In the genomic region with DNA sequence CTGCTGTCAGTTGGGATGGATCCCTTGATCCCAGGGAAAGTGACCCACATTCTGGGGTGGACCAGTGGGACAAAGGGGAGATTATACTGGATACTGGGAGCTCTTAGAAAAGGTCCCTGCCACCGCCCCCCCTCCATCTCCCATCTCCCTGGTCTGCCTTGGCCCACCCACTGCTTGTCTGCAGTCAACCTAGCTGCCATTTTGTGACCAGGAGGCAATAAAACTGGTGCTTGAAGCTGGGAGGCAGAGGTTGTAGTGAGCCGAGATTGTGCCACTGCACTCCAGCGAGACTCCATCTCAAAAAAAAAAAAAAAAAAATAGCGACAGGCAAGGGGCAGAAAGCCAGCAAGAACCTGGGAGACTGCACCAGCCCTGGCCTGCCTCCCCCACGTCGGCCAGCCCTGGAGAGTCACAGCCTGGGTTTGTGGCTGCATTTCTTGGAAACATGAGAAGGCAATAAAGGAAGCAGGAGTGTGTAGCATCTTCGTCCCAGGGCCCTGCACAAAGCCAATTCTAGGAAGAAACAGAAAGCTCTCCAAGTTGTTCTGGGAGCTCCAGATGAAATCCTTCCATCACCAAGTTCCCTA, we compare ENCODE assay signal across 1 cellular context.
TF ChIP-seq lines count a peak whose summit lies in the region.

No MANE protein-coding gene starts in this region.

TF ChIP-seq in K562, 482 proteins besides CTCF, POLR2A, EP300 and RAD21 (continued from another document and continues in another):
- TF ChIP-seq, protein P1, sequence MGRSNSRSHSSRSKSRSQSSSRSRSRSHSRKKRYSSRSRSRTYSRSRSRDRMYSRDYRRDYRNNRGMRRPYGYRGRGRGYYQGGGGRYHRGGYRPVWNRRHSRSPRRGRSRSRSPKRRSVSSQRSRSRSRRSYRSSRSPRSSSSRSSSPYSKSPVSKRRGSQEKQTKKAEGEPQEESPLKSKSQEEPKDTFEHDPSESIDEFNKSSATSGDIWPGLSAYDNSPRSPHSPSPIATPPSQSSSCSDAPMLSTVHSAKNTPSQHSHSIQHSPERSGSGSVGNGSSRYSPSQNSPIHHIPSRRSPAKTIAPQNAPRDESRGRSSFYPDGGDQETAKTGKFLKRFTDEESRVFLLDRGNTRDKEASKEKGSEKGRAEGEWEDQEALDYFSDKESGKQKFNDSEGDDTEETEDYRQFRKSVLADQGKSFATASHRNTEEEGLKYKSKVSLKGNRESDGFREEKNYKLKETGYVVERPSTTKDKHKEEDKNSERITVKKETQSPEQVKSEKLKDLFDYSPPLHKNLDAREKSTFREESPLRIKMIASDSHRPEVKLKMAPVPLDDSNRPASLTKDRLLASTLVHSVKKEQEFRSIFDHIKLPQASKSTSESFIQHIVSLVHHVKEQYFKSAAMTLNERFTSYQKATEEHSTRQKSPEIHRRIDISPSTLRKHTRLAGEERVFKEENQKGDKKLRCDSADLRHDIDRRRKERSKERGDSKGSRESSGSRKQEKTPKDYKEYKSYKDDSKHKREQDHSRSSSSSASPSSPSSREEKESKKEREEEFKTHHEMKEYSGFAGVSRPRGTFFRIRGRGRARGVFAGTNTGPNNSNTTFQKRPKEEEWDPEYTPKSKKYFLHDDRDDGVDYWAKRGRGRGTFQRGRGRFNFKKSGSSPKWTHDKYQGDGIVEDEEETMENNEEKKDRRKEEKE (IDR thresholded peaks at IDR 0.05; ENCODE audit: borderline replicate concordance in 1 of 2, control insufficient read depth in 1 of 2, low read depth in 2 of 2, low read length in 1 of 2), result no peak
- no peak for TF ChIP-seq RFX7 (CRISPR knock-in tag; IDR thresholded peaks at IDR 0.05)
- no peak for TF ChIP-seq SIN3A (IDR thresholded peaks at IDR 0.05; ENCODE audit: borderline replicate concordance in 2 of 2, control insufficient read depth in 1 of 2, low read depth in 2 of 2, low read length in 2 of 2)
- TF ChIP-seq ZNF165 (CRISPR knock-in tag; IDR thresholded peaks at IDR 0.05; ENCODE audit: borderline replicate concordance), result no peak
- no peak for TF ChIP-seq ZNF707 (CRISPR knock-in tag; conservative IDR thresholded peaks at IDR 0.05)
- peak; percentile 64; the same call in 1 of the 2 replicates for TF ChIP-seq NCOR1 (IDR thresholded peaks at IDR 0.05)
- TF ChIP-seq CEBPB (tag; IDR thresholded peaks at IDR 0.05), result no peak
- TF ChIP-seq ESRRB (CRISPR knock-in tag; IDR thresholded peaks at IDR 0.05; ENCODE audit: borderline replicate concordance), result no peak
- TF ChIP-seq FIP1L1 (IDR thresholded peaks at IDR 0.05; ENCODE audit: low read depth, low read length, poor library complexity, severe bottlenecking), result no peak
- no peak for TF ChIP-seq KHSRP (IDR thresholded peaks at IDR 0.05)
- TF ChIP-seq ZNF431 (CRISPR knock-in tag; IDR thresholded peaks at IDR 0.05), result no peak
- TF ChIP-seq PPARD (CRISPR knock-in tag; IDR thresholded peaks at IDR 0.05), result no peak
- TF ChIP-seq POLR2AphosphoS2 (IDR thresholded peaks at IDR 0.05; ENCODE audit: low read length), result no peak
- TF ChIP-seq TBL1XR1 (IDR thresholded peaks at IDR 0.05; ENCODE audit: low read length in 2 of 2), result peak; percentile 33 to 89; a peak in 3 of 4 replicates
- no peak for TF ChIP-seq CHD1 (IDR thresholded peaks at IDR 0.05; ENCODE audit: low read length)
- no peak for TF ChIP-seq PRMT5 (CRISPR knock-in tag; IDR thresholded peaks at IDR 0.05)
- TF ChIP-seq, protein P2, sequence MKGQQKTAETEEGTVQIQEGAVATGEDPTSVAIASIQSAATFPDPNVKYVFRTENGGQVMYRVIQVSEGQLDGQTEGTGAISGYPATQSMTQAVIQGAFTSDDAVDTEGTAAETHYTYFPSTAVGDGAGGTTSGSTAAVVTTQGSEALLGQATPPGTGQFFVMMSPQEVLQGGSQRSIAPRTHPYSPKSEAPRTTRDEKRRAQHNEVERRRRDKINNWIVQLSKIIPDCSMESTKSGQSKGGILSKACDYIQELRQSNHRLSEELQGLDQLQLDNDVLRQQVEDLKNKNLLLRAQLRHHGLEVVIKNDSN (CRISPR knock-in tag; IDR thresholded peaks at IDR 0.05), result no peak
- TF ChIP-seq, protein P3, sequence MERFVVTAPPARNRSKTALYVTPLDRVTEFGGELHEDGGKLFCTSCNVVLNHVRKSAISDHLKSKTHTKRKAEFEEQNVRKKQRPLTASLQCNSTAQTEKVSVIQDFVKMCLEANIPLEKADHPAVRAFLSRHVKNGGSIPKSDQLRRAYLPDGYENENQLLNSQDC (CRISPR knock-in tag; IDR thresholded peaks at IDR 0.05), result no peak
- no peak for TF ChIP-seq CBX3 (IDR thresholded peaks at IDR 0.05; ENCODE audit: borderline replicate concordance in 1 of 2, low read length in 2 of 2)
- TF ChIP-seq, protein P4, sequence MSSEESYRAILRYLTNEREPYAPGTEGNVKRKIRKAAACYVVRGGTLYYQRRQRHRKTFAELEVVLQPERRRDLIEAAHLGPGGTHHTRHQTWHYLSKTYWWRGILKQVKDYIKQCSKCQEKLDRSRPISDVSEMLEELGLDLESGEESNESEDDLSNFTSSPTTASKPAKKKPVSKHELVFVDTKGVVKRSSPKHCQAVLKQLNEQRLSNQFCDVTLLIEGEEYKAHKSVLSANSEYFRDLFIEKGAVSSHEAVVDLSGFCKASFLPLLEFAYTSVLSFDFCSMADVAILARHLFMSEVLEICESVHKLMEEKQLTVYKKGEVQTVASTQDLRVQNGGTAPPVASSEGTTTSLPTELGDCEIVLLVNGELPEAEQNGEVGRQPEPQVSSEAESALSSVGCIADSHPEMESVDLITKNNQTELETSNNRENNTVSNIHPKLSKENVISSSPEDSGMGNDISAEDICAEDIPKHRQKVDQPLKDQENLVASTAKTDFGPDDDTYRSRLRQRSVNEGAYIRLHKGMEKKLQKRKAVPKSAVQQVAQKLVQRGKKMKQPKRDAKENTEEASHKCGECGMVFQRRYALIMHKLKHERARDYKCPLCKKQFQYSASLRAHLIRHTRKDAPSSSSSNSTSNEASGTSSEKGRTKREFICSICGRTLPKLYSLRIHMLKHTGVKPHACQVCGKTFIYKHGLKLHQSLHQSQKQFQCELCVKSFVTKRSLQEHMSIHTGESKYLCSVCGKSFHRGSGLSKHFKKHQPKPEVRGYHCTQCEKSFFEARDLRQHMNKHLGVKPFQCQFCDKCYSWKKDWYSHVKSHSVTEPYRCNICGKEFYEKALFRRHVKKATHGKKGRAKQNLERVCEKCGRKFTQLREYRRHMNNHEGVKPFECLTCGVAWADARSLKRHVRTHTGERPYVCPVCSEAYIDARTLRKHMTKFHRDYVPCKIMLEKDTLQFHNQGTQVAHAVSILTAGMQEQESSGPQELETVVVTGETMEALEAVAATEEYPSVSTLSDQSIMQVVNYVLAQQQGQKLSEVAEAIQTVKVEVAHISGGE (CRISPR knock-in tag; IDR thresholded peaks at IDR 0.05), result 0 out of 6 replicates have a peak, but pooled peaks of 1 of the 3 experiments have one; percentile 28
- TF ChIP-seq, protein P5, sequence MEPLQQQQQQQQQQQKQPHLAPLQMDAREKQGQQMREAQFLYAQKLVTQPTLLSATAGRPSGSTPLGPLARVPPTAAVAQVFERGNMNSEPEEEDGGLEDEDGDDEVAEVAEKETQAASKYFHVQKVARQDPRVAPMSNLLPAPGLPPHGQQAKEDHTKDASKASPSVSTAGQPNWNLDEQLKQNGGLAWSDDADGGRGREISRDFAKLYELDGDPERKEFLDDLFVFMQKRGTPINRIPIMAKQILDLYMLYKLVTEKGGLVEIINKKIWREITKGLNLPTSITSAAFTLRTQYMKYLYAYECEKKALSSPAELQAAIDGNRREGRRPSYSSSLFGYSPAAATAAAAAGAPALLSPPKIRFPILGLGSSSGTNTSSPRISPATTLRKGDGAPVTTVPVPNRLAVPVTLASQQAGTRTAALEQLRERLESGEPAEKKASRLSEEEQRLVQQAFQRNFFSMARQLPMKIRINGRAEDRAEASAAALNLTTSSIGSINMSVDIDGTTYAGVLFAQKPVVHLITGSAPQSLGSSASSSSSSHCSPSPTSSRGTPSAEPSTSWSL (CRISPR knock-in tag; IDR thresholded peaks at IDR 0.05; ENCODE audit: borderline replicate concordance), result no peak
- TF ChIP-seq ZNF217 (CRISPR knock-in tag; IDR thresholded peaks at IDR 0.05), result no peak
- TF ChIP-seq KDM1A (IDR thresholded peaks at IDR 0.05), result peak; percentile 28 to 65; a peak in 1 of 4 replicates
- no peak for TF ChIP-seq NONO (IDR thresholded peaks at IDR 0.05; ENCODE audit: low read depth in 2 of 2, low read length in 1 of 2)
- TF ChIP-seq MAFG (tag; conservative IDR thresholded peaks at IDR 0.05), result no peak
- TF ChIP-seq CCNT2 (IDR thresholded peaks at IDR 0.05; ENCODE audit: borderline replicate concordance, extremely low read depth, insufficient read length, low read depth, low read length), result no peak
- TF ChIP-seq, protein P6, sequence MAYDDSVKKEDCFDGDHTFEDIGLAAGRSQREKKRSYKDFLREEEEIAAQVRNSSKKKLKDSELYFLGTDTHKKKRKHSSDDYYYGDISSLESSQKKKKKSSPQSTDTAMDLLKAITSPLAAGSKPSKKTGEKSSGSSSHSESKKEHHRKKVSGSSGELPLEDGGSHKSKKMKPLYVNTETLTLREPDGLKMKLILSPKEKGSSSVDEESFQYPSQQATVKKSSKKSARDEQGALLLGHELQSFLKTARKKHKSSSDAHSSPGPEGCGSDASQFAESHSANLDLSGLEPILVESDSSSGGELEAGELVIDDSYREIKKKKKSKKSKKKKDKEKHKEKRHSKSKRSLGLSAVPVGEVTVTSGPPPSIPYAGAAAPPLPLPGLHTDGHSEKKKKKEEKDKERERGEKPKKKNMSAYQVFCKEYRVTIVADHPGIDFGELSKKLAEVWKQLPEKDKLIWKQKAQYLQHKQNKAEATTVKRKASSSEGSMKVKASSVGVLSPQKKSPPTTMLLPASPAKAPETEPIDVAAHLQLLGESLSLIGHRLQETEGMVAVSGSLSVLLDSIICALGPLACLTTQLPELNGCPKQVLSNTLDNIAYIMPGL (CRISPR knock-in tag; IDR thresholded peaks at IDR 0.05), result no peak
- TF ChIP-seq SNRNP70 (optimal IDR thresholded peaks at IDR 0.05; ENCODE audit: low read depth, low read length), result no peak
- no peak for TF ChIP-seq MIER1 (IDR thresholded peaks at IDR 0.05; ENCODE audit: low read depth)
- TF ChIP-seq, protein P7, sequence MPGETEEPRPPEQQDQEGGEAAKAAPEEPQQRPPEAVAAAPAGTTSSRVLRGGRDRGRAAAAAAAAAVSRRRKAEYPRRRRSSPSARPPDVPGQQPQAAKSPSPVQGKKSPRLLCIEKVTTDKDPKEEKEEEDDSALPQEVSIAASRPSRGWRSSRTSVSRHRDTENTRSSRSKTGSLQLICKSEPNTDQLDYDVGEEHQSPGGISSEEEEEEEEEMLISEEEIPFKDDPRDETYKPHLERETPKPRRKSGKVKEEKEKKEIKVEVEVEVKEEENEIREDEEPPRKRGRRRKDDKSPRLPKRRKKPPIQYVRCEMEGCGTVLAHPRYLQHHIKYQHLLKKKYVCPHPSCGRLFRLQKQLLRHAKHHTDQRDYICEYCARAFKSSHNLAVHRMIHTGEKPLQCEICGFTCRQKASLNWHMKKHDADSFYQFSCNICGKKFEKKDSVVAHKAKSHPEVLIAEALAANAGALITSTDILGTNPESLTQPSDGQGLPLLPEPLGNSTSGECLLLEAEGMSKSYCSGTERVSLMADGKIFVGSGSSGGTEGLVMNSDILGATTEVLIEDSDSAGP (CRISPR knock-in tag; IDR thresholded peaks at IDR 0.05), result no peak
- TF ChIP-seq, protein P8, sequence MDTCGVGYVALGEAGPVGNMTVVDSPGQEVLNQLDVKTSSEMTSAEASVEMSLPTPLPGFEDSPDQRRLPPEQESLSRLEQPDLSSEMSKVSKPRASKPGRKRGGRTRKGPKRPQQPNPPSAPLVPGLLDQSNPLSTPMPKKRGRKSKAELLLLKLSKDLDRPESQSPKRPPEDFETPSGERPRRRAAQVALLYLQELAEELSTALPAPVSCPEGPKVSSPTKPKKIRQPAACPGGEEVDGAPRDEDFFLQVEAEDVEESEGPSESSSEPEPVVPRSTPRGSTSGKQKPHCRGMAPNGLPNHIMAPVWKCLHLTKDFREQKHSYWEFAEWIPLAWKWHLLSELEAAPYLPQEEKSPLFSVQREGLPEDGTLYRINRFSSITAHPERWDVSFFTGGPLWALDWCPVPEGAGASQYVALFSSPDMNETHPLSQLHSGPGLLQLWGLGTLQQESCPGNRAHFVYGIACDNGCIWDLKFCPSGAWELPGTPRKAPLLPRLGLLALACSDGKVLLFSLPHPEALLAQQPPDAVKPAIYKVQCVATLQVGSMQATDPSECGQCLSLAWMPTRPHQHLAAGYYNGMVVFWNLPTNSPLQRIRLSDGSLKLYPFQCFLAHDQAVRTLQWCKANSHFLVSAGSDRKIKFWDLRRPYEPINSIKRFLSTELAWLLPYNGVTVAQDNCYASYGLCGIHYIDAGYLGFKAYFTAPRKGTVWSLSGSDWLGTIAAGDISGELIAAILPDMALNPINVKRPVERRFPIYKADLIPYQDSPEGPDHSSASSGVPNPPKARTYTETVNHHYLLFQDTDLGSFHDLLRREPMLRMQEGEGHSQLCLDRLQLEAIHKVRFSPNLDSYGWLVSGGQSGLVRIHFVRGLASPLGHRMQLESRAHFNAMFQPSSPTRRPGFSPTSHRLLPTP (IDR thresholded peaks at IDR 0.05; ENCODE audit: borderline replicate concordance, extremely low read depth, insufficient read length), result no peak
- TF ChIP-seq NR4A1 (CRISPR knock-in tag; IDR thresholded peaks at IDR 0.05), result no peak
- TF ChIP-seq NR4A1 (tag; IDR thresholded peaks at IDR 0.05), result 0 out of 2 replicates have a peak, but pooled peaks have one; percentile 31
- no peak for TF ChIP-seq KAT7 (CRISPR knock-in tag; IDR thresholded peaks at IDR 0.05; ENCODE audit: borderline replicate concordance)
- TF ChIP-seq CBFA2T3 (IDR thresholded peaks at IDR 0.05), result peak; percentile 46
- TF ChIP-seq, protein P9, sequence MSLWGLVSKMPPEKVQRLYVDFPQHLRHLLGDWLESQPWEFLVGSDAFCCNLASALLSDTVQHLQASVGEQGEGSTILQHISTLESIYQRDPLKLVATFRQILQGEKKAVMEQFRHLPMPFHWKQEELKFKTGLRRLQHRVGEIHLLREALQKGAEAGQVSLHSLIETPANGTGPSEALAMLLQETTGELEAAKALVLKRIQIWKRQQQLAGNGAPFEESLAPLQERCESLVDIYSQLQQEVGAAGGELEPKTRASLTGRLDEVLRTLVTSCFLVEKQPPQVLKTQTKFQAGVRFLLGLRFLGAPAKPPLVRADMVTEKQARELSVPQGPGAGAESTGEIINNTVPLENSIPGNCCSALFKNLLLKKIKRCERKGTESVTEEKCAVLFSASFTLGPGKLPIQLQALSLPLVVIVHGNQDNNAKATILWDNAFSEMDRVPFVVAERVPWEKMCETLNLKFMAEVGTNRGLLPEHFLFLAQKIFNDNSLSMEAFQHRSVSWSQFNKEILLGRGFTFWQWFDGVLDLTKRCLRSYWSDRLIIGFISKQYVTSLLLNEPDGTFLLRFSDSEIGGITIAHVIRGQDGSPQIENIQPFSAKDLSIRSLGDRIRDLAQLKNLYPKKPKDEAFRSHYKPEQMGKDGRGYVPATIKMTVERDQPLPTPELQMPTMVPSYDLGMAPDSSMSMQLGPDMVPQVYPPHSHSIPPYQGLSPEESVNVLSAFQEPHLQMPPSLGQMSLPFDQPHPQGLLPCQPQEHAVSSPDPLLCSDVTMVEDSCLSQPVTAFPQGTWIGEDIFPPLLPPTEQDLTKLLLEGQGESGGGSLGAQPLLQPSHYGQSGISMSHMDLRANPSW (CRISPR knock-in tag; IDR thresholded peaks at IDR 0.05), result no peak
- TF ChIP-seq NRF1 (conservative IDR thresholded peaks at IDR 0.05 in 1 of 2, IDR thresholded peaks at IDR 0.05 in 1 of 2), result peak in 1 of 2 experiments; percentile 18; a peak in 1 of 4 replicates
- no peak for TF ChIP-seq WHSC1 (IDR thresholded peaks at IDR 0.05; ENCODE audit: low read length)
- TF ChIP-seq ZKSCAN1 (IDR thresholded peaks at IDR 0.05; ENCODE audit: low read depth, low read length), result no peak
- no peak for TF ChIP-seq ZNF175 (CRISPR knock-in tag; IDR thresholded peaks at IDR 0.05; ENCODE audit: low read depth)
